ENCODE assay signal across 34 cellular contexts in the genomic region with DNA sequence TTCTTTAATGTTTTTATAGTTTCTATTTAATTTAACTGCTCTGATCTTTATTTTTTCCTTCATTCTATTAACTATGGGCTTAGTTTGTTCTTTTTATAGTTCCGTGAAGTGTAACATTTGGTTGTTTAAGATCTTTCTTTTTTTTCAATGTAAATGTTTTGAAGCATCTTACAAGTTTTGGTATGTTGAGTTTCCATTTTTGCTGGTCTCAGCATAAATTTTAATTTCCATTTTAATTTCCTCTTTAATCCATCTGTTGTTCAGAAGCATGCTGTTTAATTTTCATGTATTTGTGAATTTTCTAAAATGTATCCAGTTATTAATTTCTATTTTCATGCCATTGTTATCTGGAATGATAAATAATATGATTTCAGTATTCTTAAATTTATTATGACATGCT. TPM values are rescaled to one million over a fixed set of nuclear protein-coding genes. Genes with fewer than 3 reads are reported as not detected.
"Had no signal": no experiment of that assay in that cellular context is flagged by ENCODE, and none has a peak within 500 bp of the region (broad histone marks: within the 10 kb centered on the region; RNA-seq: fewer than 3 reads in every experiment).

No MANE protein-coding gene starts in this region.

- DNase-seq: activated B cell treated with CpG ODN at 0.5 μM for 24 hours; activated CD4-positive, alpha-beta memory T cell treated with anti-CD3 and anti-CD28 coated beads for 36 hours; activated CD4-positive, alpha-beta T cell treated with anti-CD3 and anti-CD28 coated beads for 4 hours; activated CD4-positive, alpha-beta T cell treated with anti-CD3 and anti-CD28 coated beads, Interleukin-2, amount 10 ng/mL, durations not matched to agents 24 days and 14 days; activated CD4-positive, alpha-beta T cell treated with anti-CD3 and anti-CD28 coated beads, Interleukin-2, amount 50 U/mL, for 1 hour; activated CD4-positive, alpha-beta T cell treated with anti-CD3 and anti-CD28 coated beads, Interleukin-2, amount 50 U/mL, for 4 hours; activated CD4-positive, CD25-positive, alpha-beta regulatory T cell treated with anti-CD3 and anti-CD28 coated beads, Interleukin-2, amount 50 U/mL, for 72 hours; activated CD8-positive, alpha-beta memory T cell treated with anti-CD3 and anti-CD28 coated beads, Interleukin-2, amount 50 U/mL, for 4 hours; activated CD8-positive, alpha-beta T cell treated with anti-CD3 and anti-CD28 coated beads for 36 hours; activated effector memory CD4-positive, alpha-beta T cell treated with anti-CD3 and anti-CD28 coated beads, Interleukin-2, amount 50 U/mL, for 16 hours; activated gamma-delta T cell treated with Interleukin-2 at 50 U/mL for 16 hours; activated naive CD4-positive, alpha-beta T cell; activated naive CD4-positive, alpha-beta T cell treated with anti-CD3 and anti-CD28 coated beads for 36 hours; activated naive CD4-positive, alpha-beta T cell treated with anti-CD3 and anti-CD28 coated beads, Interleukin-2, amount 50 U/mL, for 16 hours; activated naive CD8-positive, alpha-beta T cell treated with anti-CD3 and anti-CD28 coated beads for 36 hours; activated T-cell treated with anti-CD3 and anti-CD28 coated beads for 4 hours; activated T-cell treated with anti-CD3 and anti-CD28 coated beads, Interleukin-2, amount 50 U/mL, for 1 hour; activated T-cell treated with anti-CD3 and anti-CD28 coated beads, Interleukin-2, amount 50 U/mL, for 4 hours; activated T-cell treated with anti-CD3 and anti-CD28 coated beads, Interleukin-2, amount 50 U/mL, for 72 hours; adrenal gland; amniotic stem cell; aorta; caudate nucleus; cerebellar nuclear complex; T-helper 2 cell; T-helper 9 cell had no signal

- H3K4me3 ChIP-seq: adrenal gland, cardiac muscle cell had no signal

- H3K36me3 ChIP-seq: adrenal gland, cardiac muscle cell had no signal

- H3K27me3 ChIP-seq: adrenal gland, cardiac muscle cell had no signal

- FAIRE-seq: bronchial epithelial cell, TTC549 had no signal

- H3K9me3 ChIP-seq: adrenal gland had no signal

- ATAC-seq: activated CD8-positive, alpha-beta T cell treated with anti-CD3 and anti-CD28 coated beads for 36 hours; activated naive CD4-positive, alpha-beta T cell treated with anti-CD3 and anti-CD28 coated beads, Interleukin-2, amount 50 U/mL, for 72 hours; activated T-cell treated with anti-CD3 and anti-CD28 coated beads, Interleukin-2, amount 50 U/mL, for 4 hours; activated T-cell treated with anti-CD3 and anti-CD28 coated beads, Interleukin-2, amount 50 U/mL, for 72 hours; activated T-helper 17 cell treated with anti-CD3 and anti-CD28 coated beads, Interleukin-2, amount 50 U/mL, for 72 hours had no signal

- H3K27ac ChIP-seq: adrenal gland, cardiac muscle cell, VCaP had no signal

- H3K4me1 ChIP-seq: adrenal gland had no signal

RNA-seq across cellular contexts. Expression of gene GLYATL2, which starts 17.0 kb away (rescaled TPM):
- total RNA-seq: activated B cell treated with CpG ODN at 0.5 μM for 24 hours; activated CD4-positive, alpha-beta memory T cell treated with anti-CD3 and anti-CD28 coated beads for 36 hours; activated CD4-positive, alpha-beta T cell treated with anti-CD3 and anti-CD28 coated beads, Interleukin-2, amount 10 ng/mL, durations not matched to agents 24 days and 14 days; activated CD8-positive, alpha-beta memory T cell treated with anti-CD3 and anti-CD28 coated beads for 36 hours; activated CD8-positive, alpha-beta T cell treated with anti-CD3 and anti-CD28 coated beads for 36 hours; activated naive CD4-positive, alpha-beta T cell treated with anti-CD3 and anti-CD28 coated beads for 36 hours; activated naive CD4-positive, alpha-beta T cell treated with anti-CD3 and anti-CD28 coated beads, Interleukin-2, amount 50 U/mL, for 72 hours; activated naive CD8-positive, alpha-beta T cell treated with anti-CD3 and anti-CD28 coated beads for 36 hours; activated T-cell treated with anti-CD3 and anti-CD28 coated beads, Interleukin-2, amount 50 U/mL, for 4 hours; activated T-cell treated with anti-CD3 and anti-CD28 coated beads, Interleukin-2, amount 50 U/mL, for 72 hours; activated T-helper 1 cell treated with anti-CD3 and anti-CD28 coated beads, Interleukin-12 subunit alpha, Interleukin-12 subunit beta, Interleukin-2, Interleukin-4 antibody, amounts not matched to agents 30 ng/mL and 10 ng/mL and 1 ng/mL, durations not matched to agents 14 hours and 24 hours and 36 hours; activated T-helper 17 cell treated with anti-CD3 and anti-CD28 coated beads, Interleukin-2, amount 50 U/mL, for 72 hours; adrenal gland; bronchial epithelial cell; cardiac muscle cell had no signal
- polyA plus RNA-seq: aorta, cardiac muscle cell had no signal
